In genomic region chr3:119703900-119704531, GRCh38 we compare ENCODE assay signal across 14 cellular contexts. TPM values are rescaled to one million over a fixed set of nuclear protein-coding genes. Genes with fewer than 3 reads are reported as not detected.
A peak's percentile ranks its signal among the peaks of the same experiment; 100 is the strongest.
DNase-seq lines count a peak whose midpoint lies in the region; ATAC-seq and TF ChIP-seq lines count a peak whose summit lies in the region.
"Had no signal": no experiment of that assay in that cellular context is flagged by ENCODE, and none has a peak within 500 bp of the region (broad histone marks: within the 10 kb centered on the region; RNA-seq: fewer than 3 reads in every experiment).

No MANE protein-coding gene starts in this region.

- no peak for TF ChIP-seq POLR2A in tibial nerve (IDR thresholded peaks at IDR 0.05)

- H3K36me3 ChIP-seq in tibial nerve (no peaks in the 10 kb centered on the region), SJCRH30 (no peaks in the 10 kb centered on the region)
- H3K36me3 ChIP-seq: left ventricle myocardium inferior had no signal

- WGBS in tibial nerve, 2 donors, result 60 to 66% methylated on average over 7 of the region's 7 CpGs

- no peak for TF ChIP-seq CTCF in tibial nerve (IDR thresholded peaks at IDR 0.05)

- H3K4me1 ChIP-seq in tibial nerve (peaks cover 0 to 23% (median 0%) of the 10 kb centered on the region in 4 donors), SJCRH30 (peaks cover 2% of the 10 kb centered on the region; the same call in 1 of the 2 replicates)

- no peak for TF ChIP-seq EP300 in tibial nerve (IDR thresholded peaks at IDR 0.05)

- H3K27me3 Mint-ChIP-seq in activated naive CD4-positive, alpha-beta T cell treated with anti-CD3 and anti-CD28 coated beads for 36 hours (ENCODE audit: low read depth), result peaks cover 2% of the 10 kb centered on the region
- no peaks in the 10 kb centered on the region for H3K27me3 Mint-ChIP-seq in central memory CD8-positive, alpha-beta T cell
- H3K27me3 Mint-ChIP-seq in naive B cell, result no peaks in the 10 kb centered on the region

- H3K4me3 Mint-ChIP-seq in activated naive CD4-positive, alpha-beta T cell treated with anti-CD3 and anti-CD28 coated beads for 36 hours, result peak overlapping the region; percentile 72
- H3K4me3 Mint-ChIP-seq in central memory CD8-positive, alpha-beta T cell, result peak overlapping the region; percentile 77
- peak overlapping the region in 7 of 8 donors; percentile 78 to 89 (median 86) for H3K4me3 Mint-ChIP-seq in naive B cell

- no peaks in the 10 kb centered on the region for H3K36me3 Mint-ChIP-seq in activated naive CD4-positive, alpha-beta T cell treated with anti-CD3 and anti-CD28 coated beads for 36 hours (ENCODE audit: low read depth)
- H3K36me3 Mint-ChIP-seq in central memory CD8-positive, alpha-beta T cell (ENCODE audit: insufficient read depth), result peaks cover 2% of the 10 kb centered on the region
- no peaks in the 10 kb centered on the region for H3K36me3 Mint-ChIP-seq in naive B cell

- no peaks in the 10 kb centered on the region for H3K9me3 ChIP-seq in tibial nerve
- 0 out of 2 replicates have a peak, but pooled peaks cover 2% of the 10 kb centered on the region for H3K9me3 ChIP-seq in SJCRH30 (replicated peaks)
- H3K9me3 ChIP-seq: left ventricle myocardium inferior had no signal

- H3K4me3 ChIP-seq in tibial nerve (peak overlapping the region in 3 of 4 donors; percentile 61 to 71 (median 66)), SJCRH30 (no peak overlapping the region)

- peaks cover 1% of the 10 kb centered on the region for H3K9me3 Mint-ChIP-seq in activated naive CD4-positive, alpha-beta T cell treated with anti-CD3 and anti-CD28 coated beads for 36 hours
- no peaks in the 10 kb centered on the region for H3K9me3 Mint-ChIP-seq in central memory CD8-positive, alpha-beta T cell
- H3K9me3 Mint-ChIP-seq in naive B cell, result peaks cover 0 to 5% (median 0%) of the 10 kb centered on the region in 7 donors

- intact Hi-C loops in activated naive CD4-positive, alpha-beta T cell treated with anti-CD3 and anti-CD28 coated beads for 36 hours (cut with micrococcal nuclease), result loop anchor here (1.0 to 5.0 kb wide), 3 partner anchors 390 to 893 kb away; partner anchors contain the start of genes GSK3B, LRRC58 and NDUFB4

- no peak overlapping the region for H3K27ac Mint-ChIP-seq in activated naive CD4-positive, alpha-beta T cell treated with anti-CD3 and anti-CD28 coated beads for 36 hours
- H3K27ac Mint-ChIP-seq in central memory CD8-positive, alpha-beta T cell (ENCODE audit: low read depth), result peak overlapping the region; percentile 39
- H3K27ac Mint-ChIP-seq in naive B cell, result peak overlapping the region in 5 of 6 donors; percentile 64 to 89 (median 83)

- H3K27me3 ChIP-seq in tibial nerve, result no peaks in the 10 kb centered on the region
- H3K27me3 ChIP-seq in SJCRH30, result no peaks in the 10 kb centered on the region

- DNase-seq in activated naive CD4-positive, alpha-beta T cell treated with anti-CD3 and anti-CD28 coated beads for 36 hours, result no peak
- no peak for DNase-seq in activated naive CD4-positive, alpha-beta T cell treated with anti-CD3 and anti-CD28 coated beads, Interleukin-2, amount 50 U/mL, for 16 hours
- DNase-seq in central memory CD8-positive, alpha-beta T cell (ENCODE audit: low spot score in 2 of 2), result no peak
- DNase-seq in naive B cell (no peak), tibial nerve (ENCODE audit: low spot score in 2 of 2) (no peak), NCI-H526 treated with DMSO at 0.1 percent for 48 hours (lab: John Stamatoyannopoulos, UW) (no peak), SJCRH30 (no peak)
- DNase-seq: AML-193; left ventricle myocardium inferior; NCI-H187; stimulated activated CD4-positive, alpha-beta T cell treated with anti-CD3 and anti-CD28 coated beads, Interleukin-12 subunit alpha, Interleukin-12 subunit beta, amount 100 ng/mL, for 4 hours; stimulated activated naive CD4-positive, alpha-beta T cell had no signal

- H3K27ac ChIP-seq in tibial nerve, result peak overlapping the region in 2 of 4 donors; percentile 84 to 87
- H3K27ac ChIP-seq in SJCRH30, result no peak overlapping the region

- peaks cover 45% of the 10 kb centered on the region for H3K4me1 Mint-ChIP-seq in activated naive CD4-positive, alpha-beta T cell treated with anti-CD3 and anti-CD28 coated beads for 36 hours (ENCODE audit: low read depth)
- H3K4me1 Mint-ChIP-seq in central memory CD8-positive, alpha-beta T cell, result peaks cover 24% of the 10 kb centered on the region
- H3K4me1 Mint-ChIP-seq in naive B cell, result peaks cover 15 to 29% (median 23%) of the 10 kb centered on the region in 3 donors

- CTCF ChIA-PET in activated naive CD4-positive, alpha-beta T cell treated with anti-CD3 and anti-CD28 coated beads for 36 hours (lab: Charles Lee), result interaction anchor here (1.0 kb wide), 1 partner anchor 38 kb away, joined by 3 read pairs; no protein-coding TSS in a partner anchor

- no peak for ATAC-seq in central memory CD8-positive, alpha-beta T cell (replicated peaks; ENCODE audit: extremely low read depth, poor library complexity, severe bottlenecking)
- ATAC-seq in naive B cell (ENCODE audit: low read depth in 2 of 2) (no peak), GM18867 (IDR thresholded peaks at IDR 0.05; ENCODE audit: unreplicated experiment) (no peak)

RNA-seq across cellular contexts. Expression of gene CFAP91, which starts 1.2 kb away (rescaled TPM):
- under 1 TPM; 0.26 to 0.57 TPM for total RNA-seq in activated naive CD4-positive, alpha-beta T cell treated with anti-CD3 and anti-CD28 coated beads for 36 hours
- under 1 TPM in 3 of 6 donors, not detected in 3; 0.12 to 0.43 (median 0.31) TPM for polyA plus RNA-seq in naive B cell (ENCODE audit: low read depth in 6 of 6)
- total RNA-seq in tibial nerve, result 10 to 100 TPM; 11.4 to 23.7 (median 15.8) TPM
- total RNA-seq in SJCRH30 (2014; rRNA removed; shearing (Covaris generic)), result 0.08 and 0.10 TPM in 2 replicates
- total RNA-seq: RPMI7951 had no signal

RNA-seq across cellular contexts. Expression of gene COX17, which starts 26.8 kb away (rescaled TPM):
- 100 to 1,000 TPM; 104 to 113 TPM for total RNA-seq in activated naive CD4-positive, alpha-beta T cell treated with anti-CD3 and anti-CD28 coated beads for 36 hours
- polyA plus RNA-seq in naive B cell (ENCODE audit: low read depth in 6 of 6), result 10 to 100 TPM; 67.3 to 99.7 (median 81.1) TPM
- 10 to 100 TPM; 17.8 to 40.8 (median 35.1) TPM for total RNA-seq in tibial nerve
- 48.9 and 62.9 TPM in 2 replicates for total RNA-seq in SJCRH30 (2014; rRNA removed; shearing (Covaris generic))

RNA-seq across cellular contexts. Expression of gene POPDC2, which starts 43.6 kb away (rescaled TPM):
- 1 to 10 TPM in 1 of 2 experiments, under 1 TPM in 1; 0.72 to 1.5 TPM for total RNA-seq in activated naive CD4-positive, alpha-beta T cell treated with anti-CD3 and anti-CD28 coated beads for 36 hours
- polyA plus RNA-seq in naive B cell (ENCODE audit: low read depth in 6 of 6), result 1 to 10 TPM; 2.0 to 4.0 (median 2.4) TPM
- 1 to 10 TPM in 3 of 4 donors, under 1 TPM in 1; 0.90 to 3.3 (median 2.5) TPM for total RNA-seq in tibial nerve
- total RNA-seq in SJCRH30 (2014; rRNA removed; shearing (Covaris generic)), result 0.10 TPM in 1 of 2 replicates, not detected in the other
- total RNA-seq: RPMI7951 had no signal

Comparison
In these comparisons a context has a peak if more than half of its experiments do, and no peak if none do; other contexts are left out.
1. RNA of gene CFAP91, which starts 1.2 kb away (total RNA-seq): 11.4 to 23.7 TPM in tibial nerve; 0.26 to 0.57 TPM in activated naive CD4-positive, alpha-beta T cell treated with anti-CD3 and anti-CD28 coated beads for 36 hours and 0.08 to 0.10 TPM in SJCRH30; every median in the first group is over 4 times any median in the second.
2. Peak in every context shown above with its lines, with median percentiles within 50 percentile points of each other: H3K4me3 Mint-ChIP-seq.